In genomic region chr1:211830055-211830329, GRCh38 we compare ENCODE assay signal across 8 cellular contexts. TPM values are rescaled to one million over a fixed set of nuclear protein-coding genes. Genes with fewer than 3 reads are reported as not detected.
DNase-seq lines count a peak whose midpoint lies in the region; ATAC-seq and TF ChIP-seq lines count a peak whose summit lies in the region.

No MANE protein-coding gene starts in this region.

- H3K9me3 ChIP-seq in ectodermal cell (ENCODE audit: control insufficient read depth, low read length) = no peaks in the 10 kb centered on the region

- intact Hi-C loops in Calu3 (cut with micrococcal nuclease; ENCODE audit: unreplicated experiment) = loop anchor here (2.0 kb wide), 1 partner anchor 131 kb away; no protein-coding TSS in a partner anchor

- ATAC-seq in GM21367 (IDR thresholded peaks at IDR 0.05; ENCODE audit: unreplicated experiment) = no peak

- H3K27me3 ChIP-seq in ectodermal cell (ENCODE audit: control insufficient read depth, insufficient read depth, low read length, poor library complexity, severe bottlenecking) = peaks cover 30% of the 10 kb centered on the region

- no peaks in the 10 kb centered on the region for H3K9me3 Mint-ChIP-seq in Calu3 (ENCODE audit: low read depth, unreplicated experiment)
- no peaks in the 10 kb centered on the region for H3K9me3 Mint-ChIP-seq in nephron progenitor cell

- DNase-seq in Calu3 = no peak
- DNase-seq in HCEC 1CT = peak; percentile 5
- peak; percentile 17 for DNase-seq in RPMI7951 (ENCODE audit: low read depth)
- DNase-seq in nephron progenitor cell = peak; percentile 59
- DNase-seq in H4 (ENCODE audit: low spot score) = no peak
- no peak for DNase-seq in globus pallidus (ENCODE audit: low spot score)

- H3K27me3 Mint-ChIP-seq in Calu3 (ENCODE audit: unreplicated experiment) (no peaks in the 10 kb centered on the region), nephron progenitor cell (ENCODE audit: low read depth, poor library complexity) (peaks cover 34% of the 10 kb centered on the region)

- peak overlapping the region; percentile 41 for H3K27ac Mint-ChIP-seq in Calu3 (ENCODE audit: unreplicated experiment)
- H3K27ac Mint-ChIP-seq in nephron progenitor cell = no peak overlapping the region

- H3K27ac ChIP-seq in ectodermal cell (ENCODE audit: insufficient read depth, low read depth, low read length, poor library complexity, severe bottlenecking) = no peak overlapping the region

- peak overlapping the region; percentile 79 for H3K4me3 Mint-ChIP-seq in Calu3 (ENCODE audit: low read depth, unreplicated experiment)
- peak overlapping the region; percentile 96 for H3K4me3 Mint-ChIP-seq in nephron progenitor cell

- H3K36me3 ChIP-seq in ectodermal cell (ENCODE audit: control insufficient read depth, insufficient read depth, low read length) = no peaks in the 10 kb centered on the region

- no TSS peak for BruUV-seq in Calu3 (replicated peaks; lab: Mats Ljungman, UMichigan)

- CTCF ChIA-PET in Calu3 (lab: Charles Lee) = interaction anchor here (0.6 kb wide), 1 partner anchor 140 kb away, joined by 3 read pairs; no protein-coding TSS in a partner anchor

- H3K4me1 Mint-ChIP-seq in Calu3 (ENCODE audit: low read depth, unreplicated experiment) (peaks cover 17% of the 10 kb centered on the region), nephron progenitor cell (peaks cover 13% of the 10 kb centered on the region)

- no peaks in the 10 kb centered on the region for H3K4me1 ChIP-seq in ectodermal cell (ENCODE audit: control insufficient read depth, insufficient read depth, low read length)

- peaks cover 29% of the 10 kb centered on the region for H3K36me3 Mint-ChIP-seq in Calu3 (ENCODE audit: insufficient read depth, unreplicated experiment)
- no peaks in the 10 kb centered on the region for H3K36me3 Mint-ChIP-seq in nephron progenitor cell (ENCODE audit: low read depth)

- TF ChIP-seq CTCF in Calu3 (IDR thresholded peaks at IDR 0.05; ENCODE audit: unreplicated experiment) (no peak), nephron progenitor cell (IDR thresholded peaks at IDR 0.05) (no peak)

- peak overlapping the region; percentile 47 for H3K4me3 ChIP-seq in ectodermal cell (ENCODE audit: insufficient read depth, low read depth, low read length)

- 0% methylated on average over 45 of the region's 45 CpGs for WGBS in ectodermal cell, 2 experiments

RNA-seq across cellular contexts. Expression of gene LPGAT1, which starts 0.6 kb away (rescaled TPM):
- 50.6 and 67.7 TPM in 2 replicates for total RNA-seq in Calu3 (2022)
- 29.0 TPM in 2 replicates for total RNA-seq in RPMI7951 (2014; rRNA removed; shearing (Covaris generic))
- 3.5 TPM for polyA plus RNA-seq in ectodermal cell (2013, experiment 1 of 4)
- 3.4 TPM for polyA plus RNA-seq in ectodermal cell (2013, experiment 2 of 4)
- polyA plus RNA-seq in ectodermal cell (2013, experiment 3 of 4) = 3.0 TPM
- polyA plus RNA-seq in ectodermal cell (2013, experiment 4 of 4) = 2.6 TPM
- 22.0 and 27.6 TPM in 2 replicates for total RNA-seq in H4 (2014; rRNA removed; shearing (Covaris generic))

Comparison
In these comparisons a context has a peak if more than half of its experiments do, and no peak if none do; other contexts are left out.
1. DNase-seq: peak in HCEC 1CT (single experiment), RPMI7951 (single experiment) and nephron progenitor cell (single experiment); none in Calu3 (single experiment), H4 (single experiment) and globus pallidus (single experiment).